15 cellular contexts compared by ENCODE assay signal in the genomic region with DNA sequence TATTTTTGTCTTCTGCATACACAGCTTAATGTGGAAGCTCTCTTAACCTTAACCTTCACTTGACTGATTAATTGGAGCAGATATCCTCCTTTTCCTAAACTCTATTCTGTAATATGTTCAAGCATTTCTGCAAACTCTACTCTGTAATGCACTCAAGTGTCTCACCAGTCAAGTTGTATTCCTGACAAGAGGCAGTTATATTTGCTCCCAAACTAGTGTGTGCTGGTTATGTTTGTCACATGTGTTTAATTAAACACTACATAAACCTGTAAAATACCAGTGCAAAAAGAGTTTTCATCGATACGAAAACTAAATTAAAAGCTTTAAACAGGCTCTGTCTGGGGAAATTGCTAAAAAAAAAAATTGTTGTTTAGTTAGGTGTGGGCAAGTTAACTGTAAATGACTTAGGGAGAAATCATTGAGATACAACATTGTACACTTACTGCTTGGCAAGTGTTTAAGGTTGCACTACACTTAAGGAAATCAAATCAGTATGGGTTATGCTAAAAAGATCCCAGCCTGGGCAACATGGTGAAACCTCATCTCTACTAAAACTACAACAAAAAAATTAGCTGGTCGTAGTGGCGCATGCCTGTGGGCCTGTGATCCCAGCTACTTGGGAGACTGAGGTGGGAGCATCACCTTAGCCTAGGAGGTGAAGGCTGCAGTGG. TPM values are rescaled to one million over a fixed set of nuclear protein-coding genes. Genes with fewer than 3 reads are reported as not detected.
A peak's percentile ranks its signal among the peaks of the same experiment; 100 is the strongest.
DNase-seq lines count a peak whose midpoint lies in the region; ATAC-seq and TF ChIP-seq lines count a peak whose summit lies in the region.
"Had no signal": no experiment of that assay in that cellular context is flagged by ENCODE, and none has a peak within 500 bp of the region (broad histone marks: within the 10 kb centered on the region; RNA-seq: fewer than 3 reads in every experiment).

No MANE protein-coding gene starts in this region.

- peak overlapping the region; percentile 14 for H3K4me3 Mint-ChIP-seq in CD4-positive, alpha-beta T cell
- H3K4me3 Mint-ChIP-seq in HFFc6, result no peak overlapping the region
- H3K4me3 Mint-ChIP-seq in CD8-positive, alpha-beta memory T cell, result peak overlapping the region in 1 of 7 donors; percentile 16
- H3K4me3 Mint-ChIP-seq: CD8-positive, alpha-beta T cell had no signal

- no peak overlapping the region for H3K4me3 ChIP-seq in lower lobe of right lung
- H3K4me3 ChIP-seq in CD8-positive, alpha-beta memory T cell (ENCODE audit: low read length), result no peak overlapping the region
- no peak overlapping the region for H3K4me3 ChIP-seq in right lobe of liver
- H3K4me3 ChIP-seq: A549 had no signal

- POLR2A ChIA-PET in CD4-positive, alpha-beta T cell (lab: Charles Lee), result interaction anchor here (0.6 kb wide), 1 partner anchor 1676 kb away, joined by 4 read pairs; no protein-coding TSS in a partner anchor
- POLR2A ChIA-PET in CD8-positive, alpha-beta memory T cell (lab: Charles Lee), result interaction anchor here (0.7 kb wide), 1 partner anchor 67 kb away, joined by 6 read pairs; no protein-coding TSS in a partner anchor

- peaks cover 59% of the 10 kb centered on the region for H3K4me1 Mint-ChIP-seq in CD4-positive, alpha-beta T cell (ENCODE audit: low read depth)
- H3K4me1 Mint-ChIP-seq in HFFc6 (ENCODE audit: low read depth), result peaks cover 24% of the 10 kb centered on the region
- peaks cover 34 to 70% (median 59%) of the 10 kb centered on the region in 3 donors for H3K4me1 Mint-ChIP-seq in CD8-positive, alpha-beta memory T cell

- DNase-seq in CD4-positive, alpha-beta T cell, result no peak
- DNase-seq in HFFc6 (no peak), lower lobe of right lung (no peak), right lobe of liver (no peak), 8988T (no peak)
- DNase-seq in CD8-positive, alpha-beta memory T cell, result no peak
- DNase-seq: BE2C; CD8-positive, alpha-beta T cell; DMS53 had no signal

- H3K36me3 ChIP-seq in lower lobe of right lung, result peaks cover 10% of the 10 kb centered on the region
- H3K36me3 ChIP-seq in CD8-positive, alpha-beta memory T cell (ENCODE audit: insufficient read depth, low read length), result no peaks in the 10 kb centered on the region
- H3K36me3 ChIP-seq in right lobe of liver, result peaks cover 0 to 13% (median 0%) of the 10 kb centered on the region in 4 donors

- H3K27ac ChIP-seq in CD4-positive, alpha-beta T cell (ENCODE audit: low read depth, low read length), result no peak overlapping the region
- H3K27ac ChIP-seq in VCaP, result 0 out of 2 replicates have a peak overlapping the region, but pooled peaks have one; percentile 7
- H3K27ac ChIP-seq in lower lobe of right lung, result peak overlapping the region; percentile 25
- H3K27ac ChIP-seq in CD8-positive, alpha-beta memory T cell (ENCODE audit: low read depth, low read length), result no peak overlapping the region
- no peak overlapping the region for H3K27ac ChIP-seq in right lobe of liver
- H3K27ac ChIP-seq: A549, C4-2B, HL-60 had no signal

- H3K36me3 Mint-ChIP-seq in CD4-positive, alpha-beta T cell (ENCODE audit: low read depth), result peaks cover 51% of the 10 kb centered on the region
- peaks cover 13% of the 10 kb centered on the region for H3K36me3 Mint-ChIP-seq in HFFc6 (ENCODE audit: low read depth)
- H3K36me3 Mint-ChIP-seq in CD8-positive, alpha-beta memory T cell, result peaks cover 0 to 42% (median 4%) of the 10 kb centered on the region in 3 donors

- no peaks in the 10 kb centered on the region for H3K9me3 Mint-ChIP-seq in CD4-positive, alpha-beta T cell
- no peaks in the 10 kb centered on the region for H3K9me3 Mint-ChIP-seq in HFFc6
- no peaks in the 10 kb centered on the region for H3K9me3 Mint-ChIP-seq in CD8-positive, alpha-beta memory T cell
- H3K9me3 Mint-ChIP-seq: CD8-positive, alpha-beta T cell had no signal

- no peak for TF ChIP-seq POLR2A in right lobe of liver (IDR thresholded peaks at IDR 0.05)

- CTCF ChIA-PET in CD4-positive, alpha-beta T cell (lab: Charles Lee), result no interaction called here
- CTCF ChIA-PET in CD8-positive, alpha-beta memory T cell (lab: Charles Lee), result no interaction called here

- TF ChIP-seq CTCF in CD4-positive, alpha-beta T cell (IDR thresholded peaks at IDR 0.05), result no peak
- no peak for TF ChIP-seq CTCF in HFFc6 (IDR thresholded peaks at IDR 0.05)
- no peak for TF ChIP-seq CTCF in VCaP (conservative IDR thresholded peaks at IDR 0.05)
- no peak for TF ChIP-seq CTCF in lower lobe of right lung (IDR thresholded peaks at IDR 0.05)
- no peak for TF ChIP-seq CTCF in right lobe of liver (IDR thresholded peaks at IDR 0.05)

- H3K27me3 Mint-ChIP-seq in CD4-positive, alpha-beta T cell, result no peaks in the 10 kb centered on the region
- no peaks in the 10 kb centered on the region for H3K27me3 Mint-ChIP-seq in HFFc6 (ENCODE audit: insufficient read depth)
- H3K27me3 Mint-ChIP-seq in CD8-positive, alpha-beta memory T cell, result peaks cover 0 to 1% of the 10 kb centered on the region in 2 donors

- H3K4me1 ChIP-seq in lower lobe of right lung, result peaks cover 38% of the 10 kb centered on the region
- peaks cover 6% of the 10 kb centered on the region for H3K4me1 ChIP-seq in CD8-positive, alpha-beta memory T cell (ENCODE audit: insufficient read depth, low read length)
- peaks cover 0 to 5% (median 0%) of the 10 kb centered on the region in 4 donors for H3K4me1 ChIP-seq in right lobe of liver
- H3K4me1 ChIP-seq: BE2C had no signal

- no peaks in the 10 kb centered on the region for H3K9me3 ChIP-seq in CD4-positive, alpha-beta T cell (ENCODE audit: control insufficient read depth, low read length)
- no peaks in the 10 kb centered on the region for H3K9me3 ChIP-seq in lower lobe of right lung
- no peaks in the 10 kb centered on the region for H3K9me3 ChIP-seq in CD8-positive, alpha-beta memory T cell (ENCODE audit: low read length)
- no peaks in the 10 kb centered on the region for H3K9me3 ChIP-seq in right lobe of liver
- H3K9me3 ChIP-seq: A549, BE2C had no signal

- WGBS in right lobe of liver (ENCODE audit: insufficient coverage, low coverage, low lambda C conversion rate, missing lambda C conversion rate), result 97% methylated on average over 3 of the region's 4 CpGs

- H3K27ac Mint-ChIP-seq in CD4-positive, alpha-beta T cell, result no peak overlapping the region
- 0 out of 2 replicates have a peak overlapping the region, but pooled peaks have one; percentile 24 for H3K27ac Mint-ChIP-seq in HFFc6
- H3K27ac Mint-ChIP-seq in CD8-positive, alpha-beta memory T cell, result peak overlapping the region in 3 of 8 donors; percentile 45 to 54 (median 48)
- H3K27ac Mint-ChIP-seq: CD8-positive, alpha-beta T cell had no signal

- ATAC-seq in CD4-positive, alpha-beta T cell (ENCODE audit: poor library complexity), result no peak
- ATAC-seq in lower lobe of right lung (peak; percentile 83 to 94), right lobe of liver (no peak), GM19467 (IDR thresholded peaks at IDR 0.05; ENCODE audit: unreplicated experiment) (no peak)
- ATAC-seq: A549; CD8-positive, alpha-beta T cell; HCT116 had no signal

- H3K27me3 ChIP-seq in CD4-positive, alpha-beta T cell (ENCODE audit: control insufficient read depth, insufficient read depth, low read length), result no peaks in the 10 kb centered on the region
- H3K27me3 ChIP-seq in lower lobe of right lung (ENCODE audit: low read depth) (no peaks in the 10 kb centered on the region), right lobe of liver (no peaks in the 10 kb centered on the region)
- H3K27me3 ChIP-seq in CD8-positive, alpha-beta memory T cell (ENCODE audit: insufficient read depth, low read length, poor library complexity, severe bottlenecking), result no peaks in the 10 kb centered on the region
- H3K27me3 ChIP-seq: BE2C had no signal

- intact Hi-C loops in CD4-positive, alpha-beta T cell (cut with DNase I, micrococcal nuclease), result loop anchor here in 1 of 2 experiments (5.0 kb wide), 1 partner anchor 42 kb away; no protein-coding TSS in a partner anchor
- intact Hi-C loops in lower lobe of right lung (cut with DNase I), result no loop called here
- intact Hi-C loops in right lobe of liver (cut with DNase I), result no loop called here

RNA-seq across cellular contexts. Expression of a gene that starts 6.7 kb away (rescaled TPM):
- 10 to 100 TPM; 27.5 to 30.1 TPM for total RNA-seq in CD4-positive, alpha-beta T cell
- total RNA-seq in HFFc6 (2021; fragmentation: NEBNext Ultra II Directional; extraction: Animal tissue kit (Norgen Biotek cat#: 25700)), result 10 to 100 TPM; 43.4 to 53.1 (median 49.3) TPM
- 31.8 TPM for total RNA-seq in lower lobe of right lung
- total RNA-seq in CD8-positive, alpha-beta memory T cell, result 10 to 100 TPM; 45.1 to 45.2 TPM
- polyA plus RNA-seq in CD8-positive, alpha-beta memory T cell, result 13.5 TPM
- total RNA-seq in right lobe of liver, result 10 to 100 TPM; 17.5 to 23.3 (median 19.8) TPM

RNA-seq across cellular contexts. Expression of a gene that starts 38.5 kb away (rescaled TPM):
- total RNA-seq in CD4-positive, alpha-beta T cell, result 10 to 100 TPM; 69.5 to 73.2 TPM
- 100 to 1,000 TPM; 178 to 226 (median 202) TPM for total RNA-seq in HFFc6 (2021; fragmentation: NEBNext Ultra II Directional; extraction: Animal tissue kit (Norgen Biotek cat#: 25700))
- 75.8 TPM for total RNA-seq in lower lobe of right lung
- 10 to 100 TPM; 62.0 to 66.4 TPM for total RNA-seq in CD8-positive, alpha-beta memory T cell
- 96.3 TPM for polyA plus RNA-seq in CD8-positive, alpha-beta memory T cell
- 10 to 100 TPM; 28.6 to 73.0 (median 31.3) TPM for total RNA-seq in right lobe of liver

Comparison
In these comparisons a context has a peak if more than half of its experiments do, and no peak if none do; other contexts are left out.
1. ATAC-seq: peak in lower lobe of right lung (2 of 2); none in CD4-positive, alpha-beta T cell (single experiment), right lobe of liver (0 of 4) and GM19467 (single experiment).
2. H3K27ac ChIP-seq: peak in VCaP (single experiment) and lower lobe of right lung (single experiment); none in CD4-positive, alpha-beta T cell (single experiment), CD8-positive, alpha-beta memory T cell (single experiment) and right lobe of liver (0 of 3).